Comparison of ENCODE assay signal across 20 cellular contexts in the genomic region with DNA sequence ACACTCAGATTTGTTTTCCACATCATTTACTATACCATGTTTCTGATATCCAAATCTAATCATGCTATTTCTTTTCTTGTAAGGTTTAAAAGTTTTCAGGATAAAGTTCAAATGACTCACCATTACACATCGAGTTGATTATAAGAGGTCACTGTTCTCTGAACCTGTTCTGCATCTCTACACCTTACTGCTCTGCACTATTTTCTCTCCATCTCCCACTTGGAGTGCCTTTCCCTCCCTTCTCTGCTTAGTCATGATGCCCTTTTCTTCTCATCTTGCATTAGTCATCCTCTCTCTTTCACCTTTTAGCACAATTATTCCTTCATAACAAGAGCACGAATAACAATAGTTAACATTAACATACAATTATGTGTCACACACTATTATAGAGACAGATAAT. TPM values are rescaled to one million over a fixed set of nuclear protein-coding genes. Genes with fewer than 3 reads are reported as not detected.
DNase-seq lines count a peak whose midpoint lies in the region; ATAC-seq and TF ChIP-seq lines count a peak whose summit lies in the region.
"Had no signal": no experiment of that assay in that cellular context is flagged by ENCODE, and none has a peak within 500 bp of the region (broad histone marks: within the 10 kb centered on the region; RNA-seq: fewer than 3 reads in every experiment).

No MANE protein-coding gene starts in this region.

- in situ Hi-C loops in ACHN (cut with HindIII; ENCODE audit: low pct_ligation_motif_present, low pct_unique_long_range_greater_than_20kb, low sequenced_read_pairs), result no loop called here

- intact Hi-C loops in HCT116 (cut with micrococcal nuclease) (no loop called here), psoas muscle (cut with DNase I) (no loop called here)

- RAD21 ChIA-PET in HCT116 (lab: Charles Lee; ENCODE audit: low non-redundant PET in 1 of 2, low total read pairs in 2 of 2, uncharacterized antibody in 2 of 2, unreplicated experiment in 2 of 2), result no interaction called here

- no peaks in the 10 kb centered on the region for H3K4me1 Mint-ChIP-seq in activated CD4-positive, alpha-beta T cell treated with anti-CD3 and anti-CD28 coated beads, Interleukin-2, amount 10 ng/mL, durations not matched to agents 7 days and 5 days
- H3K4me1 Mint-ChIP-seq: H9 had no signal

- BruUV-seq in HCT116 (replicated peaks; lab: Mats Ljungman, UMichigan), result no TSS peak

- TF ChIP-seq CTCF in HCT116 (IDR thresholded peaks at IDR 0.05 in 2 of 3, conservative IDR thresholded peaks at IDR 0.05 in 1 of 3; ENCODE audit: borderline replicate concordance in 1 of 3, insufficient read depth in 1 of 3, low read depth in 2 of 3, low read length in 2 of 3) (no peak), psoas muscle (IDR thresholded peaks at IDR 0.05) (no peak)

- DNase-seq in ACHN, result peak; percentile 14
- DNase-seq in HCT116 (ENCODE audit: low read depth, low spot score), result peak; percentile 89
- DNase-seq in astrocyte of the hippocampus (ENCODE audit: low read depth, low spot score), result peak; percentile 2
- DNase-seq in kidney glomerular epithelial cell (lab: John Stamatoyannopoulos, UW), result peak; percentile 42
- DNase-seq in activated CD4-positive, alpha-beta T cell treated with anti-CD3 and anti-CD28 coated beads, Interleukin-2, amount 10 ng/mL, durations not matched to agents 7 days and 5 days, result no peak
- DNase-seq in psoas muscle, result no peak
- no peak for DNase-seq in stimulated activated CD4-positive, alpha-beta T cell treated with anti-CD3 and anti-CD28 coated beads, Interleukin-1b, Interleukin-23, amount 100 ng/mL, for 48 hours
- DNase-seq: C1 segment of cervical spinal cord, DMS79, H9, NCI-H187, NCI-H2171, NCI-H774, Right ventricle myocardium superior, SK-N-SH had no signal

- TF ChIP-seq RAD21 in HCT116 (IDR thresholded peaks at IDR 0.05; ENCODE audit: low read depth), result peak; percentile 22; the same call in 1 of the 2 replicates

- no peak overlapping the region for H3K27ac Mint-ChIP-seq in activated CD4-positive, alpha-beta T cell treated with anti-CD3 and anti-CD28 coated beads, Interleukin-2, amount 10 ng/mL, durations not matched to agents 7 days and 5 days
- H3K27ac Mint-ChIP-seq: H9 had no signal

- no peaks in the 10 kb centered on the region for H4K20me1 ChIP-seq in HCT116 (ENCODE audit: insufficient read depth)

- H3K4me1 ChIP-seq in HCT116 (ENCODE audit: control insufficient read depth in 1 of 2, insufficient read depth in 2 of 2, low read length in 2 of 2), result peaks cover 6 to 20% of the 10 kb centered on the region in 2 experiments; a peak in 3 of 4 replicates
- H3K4me1 ChIP-seq in psoas muscle, result no peaks in the 10 kb centered on the region
- H3K4me1 ChIP-seq: A549 had no signal

- no peaks in the 10 kb centered on the region for H3K79me2 ChIP-seq in HCT116 (ENCODE audit: insufficient read depth, low read length)

- CTCF ChIA-PET in HCT116 (lab: Charles Lee), result no interaction called here
- CTCF ChIA-PET in activated CD4-positive, alpha-beta T cell treated with anti-CD3 and anti-CD28 coated beads, Interleukin-2, amount 10 ng/mL, durations not matched to agents 7 days and 5 days (lab: Charles Lee), result no interaction called here

- H3K9me2 ChIP-seq in HCT116 (ENCODE audit: insufficient read depth), result no peaks in the 10 kb centered on the region
- H3K9me2 ChIP-seq: SK-N-SH had no signal

- H3K9me3 ChIP-seq in HCT116 (ENCODE audit: control insufficient read depth in 1 of 2, insufficient read depth in 1 of 2, low read depth in 1 of 2, low read length in 2 of 2) (no peaks in the 10 kb centered on the region), psoas muscle (no peaks in the 10 kb centered on the region)
- H3K9me3 ChIP-seq: A549, SK-N-SH had no signal

- H3K9ac ChIP-seq in HCT116 (ENCODE audit: low read length), result peak overlapping the region; percentile 26; the same call in 1 of the 2 replicates
- H3K9ac ChIP-seq: SK-N-SH had no signal

- H3K36me3 ChIP-seq in HCT116 (ENCODE audit: control insufficient read depth in 1 of 2, insufficient read depth in 2 of 2, low read length in 2 of 2) (no peaks in the 10 kb centered on the region), psoas muscle (ENCODE audit: insufficient read depth in 1 of 2, low read depth in 1 of 2) (no peaks in the 10 kb centered on the region)

- H3K27ac ChIP-seq in HCT116 (ENCODE audit: low read depth, low read length) (peak overlapping the region; percentile 60; the same call in 1 of the 2 replicates), psoas muscle (no peak overlapping the region)
- H3K27ac ChIP-seq: A549, HL-60 had no signal

- no peak for TF ChIP-seq POLR2A in HCT116 (IDR thresholded peaks at IDR 0.05; ENCODE audit: borderline replicate concordance, extremely low read depth, insufficient read depth, insufficient read length)

- no peaks in the 10 kb centered on the region for H3K9me3 Mint-ChIP-seq in activated CD4-positive, alpha-beta T cell treated with anti-CD3 and anti-CD28 coated beads, Interleukin-2, amount 10 ng/mL, durations not matched to agents 7 days and 5 days
- H3K9me3 Mint-ChIP-seq: H9 had no signal

- H3K36me3 Mint-ChIP-seq in activated CD4-positive, alpha-beta T cell treated with anti-CD3 and anti-CD28 coated beads, Interleukin-2, amount 10 ng/mL, durations not matched to agents 7 days and 5 days (ENCODE audit: low read depth), result no peaks in the 10 kb centered on the region

- no peaks in the 10 kb centered on the region for H3K27me3 Mint-ChIP-seq in activated CD4-positive, alpha-beta T cell treated with anti-CD3 and anti-CD28 coated beads, Interleukin-2, amount 10 ng/mL, durations not matched to agents 7 days and 5 days

- peak overlapping the region; percentile 60 for H2AFZ ChIP-seq in HCT116 (ENCODE audit: low read depth, low read length, poor library complexity, severe bottlenecking)

- H3K4me2 ChIP-seq in HCT116 (ENCODE audit: low read length), result peak overlapping the region; percentile 45
- H3K4me2 ChIP-seq: A549, SK-N-SH had no signal

- ATAC-seq in HCT116 (peak; percentile 97), HG03521 (IDR thresholded peaks at IDR 0.05; ENCODE audit: unreplicated experiment) (no peak), psoas muscle (no peak)
- ATAC-seq: A549, K562, Panc1 had no signal

- 54 to 59% (median 56%) methylated on average over 2 of the region's 2 CpGs for WGBS in psoas muscle, 3 donors

- POLR2A ChIA-PET in HCT116 (lab: Charles Lee), result no interaction called here
- POLR2A ChIA-PET in activated CD4-positive, alpha-beta T cell treated with anti-CD3 and anti-CD28 coated beads, Interleukin-2, amount 10 ng/mL, durations not matched to agents 7 days and 5 days (lab: Charles Lee), result no interaction called here

- H3K4me3 Mint-ChIP-seq in activated CD4-positive, alpha-beta T cell treated with anti-CD3 and anti-CD28 coated beads, Interleukin-2, amount 10 ng/mL, durations not matched to agents 7 days and 5 days, result no peak overlapping the region
- H3K4me3 Mint-ChIP-seq: H9 had no signal

- H3K4me3 ChIP-seq in HCT116 (replicated peaks in 1 of 2; ENCODE audit: low read depth in 1 of 2, low read length in 2 of 2) (no peak overlapping the region; a peak in 1 of 4 replicates), psoas muscle (no peak overlapping the region)
- H3K4me3 ChIP-seq: A549, K562 had no signal

- H3K27me3 ChIP-seq in HCT116 (ENCODE audit: insufficient read depth, low read length), result no peaks in the 10 kb centered on the region
- no peaks in the 10 kb centered on the region for H3K27me3 ChIP-seq in psoas muscle (ENCODE audit: insufficient read depth in 3 of 3, low read length in 2 of 3)

TF ChIP-seq in HCT116, 20 proteins besides CTCF, POLR2A, EP300 and RAD21:
- TF ChIP-seq CEBPB (IDR thresholded peaks at IDR 0.05; ENCODE audit: low read depth), result peak; percentile 56
- TF ChIP-seq, protein P1, sequence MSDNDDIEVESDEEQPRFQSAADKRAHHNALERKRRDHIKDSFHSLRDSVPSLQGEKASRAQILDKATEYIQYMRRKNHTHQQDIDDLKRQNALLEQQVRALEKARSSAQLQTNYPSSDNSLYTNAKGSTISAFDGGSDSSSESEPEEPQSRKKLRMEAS (IDR thresholded peaks at IDR 0.05), result peak; percentile 33; the same call in 1 of the 2 replicates
- TF ChIP-seq SP1 (IDR thresholded peaks at IDR 0.05; ENCODE audit: low read depth), result peak; percentile 94
- no peak for TF ChIP-seq ZNF274 (IDR thresholded peaks at IDR 0.05; ENCODE audit: low read depth, low read length)
- TF ChIP-seq TCF7L2 (IDR thresholded peaks at IDR 0.05; ENCODE audit: borderline replicate concordance, extremely low read depth, insufficient read depth, insufficient read length), result peak; percentile 38
- peak; percentile 92 for TF ChIP-seq JUND (IDR thresholded peaks at IDR 0.05)
- TF ChIP-seq EZH2 (IDR thresholded peaks at IDR 0.05), result no peak
- peak; percentile 40; the same call in 1 of the 2 replicates for TF ChIP-seq POLR2AphosphoS5 (IDR thresholded peaks at IDR 0.05; ENCODE audit: low read depth, low read length)
- no peak for TF ChIP-seq ELF1 (IDR thresholded peaks at IDR 0.05; ENCODE audit: borderline replicate concordance, low read depth)
- no peak for TF ChIP-seq YY1 (IDR thresholded peaks at IDR 0.05; ENCODE audit: extremely low read depth, insufficient replicate concordance, low read depth, low read length)
- peak; percentile 63; the same call in 1 of the 2 replicates for TF ChIP-seq SRF (IDR thresholded peaks at IDR 0.05; ENCODE audit: low read depth)
- TF ChIP-seq FOSL1 (IDR thresholded peaks at IDR 0.05; ENCODE audit: low read depth), result peak; percentile 94
- peak; percentile 88 for TF ChIP-seq CBX3 (IDR thresholded peaks at IDR 0.05; ENCODE audit: low read depth)

RNA-seq across cellular contexts. Expression of a gene that starts 37.5 kb away (rescaled TPM):
- total RNA-seq in HCT116 (2021; ENCODE audit: unreplicated experiment) (not detected), psoas muscle (not detected)
- not detected in 2 replicates for polyA plus RNA-seq in HCT116 (2012)
- total RNA-seq in activated CD4-positive, alpha-beta T cell treated with anti-CD3 and anti-CD28 coated beads, Interleukin-2, amount 10 ng/mL, durations not matched to agents 7 days and 5 days, result not detected
- under 1 TPM in 2 of 3 donors, not detected in 1; 0.01 TPM for polyA plus RNA-seq in psoas muscle
- total RNA-seq: K562, Right ventricle myocardium superior had no signal
- polyA plus RNA-seq: A549, K562 had no signal

Comparison
In these comparisons a context has a peak if more than half of its experiments do, and no peak if none do; other contexts are left out.
1. DNase-seq: peak in ACHN (single experiment), HCT116 (single experiment), astrocyte of the hippocampus (single experiment) and kidney glomerular epithelial cell (single experiment); none in activated CD4-positive, alpha-beta T cell treated with anti-CD3 and anti-CD28 coated beads, Interleukin-2, amount 10 ng/mL, durations not matched to agents 7 days and 5 days (single experiment), psoas muscle (0 of 2) and stimulated activated CD4-positive, alpha-beta T cell treated with anti-CD3 and anti-CD28 coated beads, Interleukin-1b, Interleukin-23, amount 100 ng/mL, for 48 hours (single experiment).